In the genomic region with DNA sequence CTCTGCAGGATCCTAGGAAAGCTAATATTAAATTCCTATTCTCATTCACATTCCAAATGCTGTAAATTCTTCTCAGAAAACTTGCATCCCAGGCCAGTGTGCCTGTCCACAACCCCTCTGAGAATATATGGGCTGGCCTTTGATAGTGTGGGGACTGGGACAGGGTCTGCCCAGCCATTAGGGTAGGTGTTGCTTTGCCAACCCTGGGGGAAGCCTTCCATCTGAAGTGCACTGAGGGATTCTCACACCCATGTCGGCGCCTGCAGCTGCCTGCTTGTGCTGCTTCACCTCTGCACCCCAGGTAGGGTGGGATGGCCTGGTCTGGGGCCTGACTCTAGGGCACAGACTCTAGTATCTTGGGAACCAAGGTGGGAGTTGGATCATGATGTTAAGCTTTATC, we compare ENCODE assay signal across 5 cellular contexts.
"Had no signal": no experiment of that assay in that cellular context is flagged by ENCODE, and none has a peak within 500 bp of the region (broad histone marks: within the 10 kb centered on the region; RNA-seq: fewer than 3 reads in every experiment).

No MANE protein-coding gene starts in this region.

- H3K4me3 Mint-ChIP-seq: GM23338, H9 had no signal

- ATAC-seq: GM23338, K562 had no signal

- H3K4me3 ChIP-seq: GM23338, K562 had no signal

- DNase-seq: H9, HCEC 1CT, IMR-90 had no signal

- H3K9me3 Mint-ChIP-seq: GM23338, H9 had no signal

- H3K27ac Mint-ChIP-seq: GM23338 had no signal
